9 cellular contexts compared by ENCODE assay signal in genomic region chr3:8987673-8988655, GRCh38.
DNase-seq lines count a peak whose midpoint lies in the region; ATAC-seq, FAIRE-seq and TF ChIP-seq lines count a peak whose summit lies in the region.
"Had no signal": no experiment of that assay in that cellular context is flagged by ENCODE, and none has a peak within 500 bp of the region (broad histone marks: within the 10 kb centered on the region; RNA-seq: fewer than 3 reads in every experiment).

No MANE protein-coding gene starts in this region.

- no peak for TF ChIP-seq POLR2A in H54 (IDR thresholded peaks at IDR 0.05; ENCODE audit: low read depth, low read length)

- peaks cover 9% of the 10 kb centered on the region for H3K27me3 Mint-ChIP-seq in central memory CD8-positive, alpha-beta T cell

- H3K36me3 Mint-ChIP-seq in central memory CD8-positive, alpha-beta T cell (ENCODE audit: insufficient read depth) = peaks cover 1% of the 10 kb centered on the region

- FAIRE-seq in H54 (lab: Jason Lieb, UNC) = no peak
- FAIRE-seq: endometrium had no signal

- H3K9me3 Mint-ChIP-seq in central memory CD8-positive, alpha-beta T cell = no peaks in the 10 kb centered on the region

- H3K4me3 ChIP-seq in WI38 (ENCODE audit: low read depth, low read length) = no peak overlapping the region

- H3K4me3 Mint-ChIP-seq in central memory CD8-positive, alpha-beta T cell = no peak overlapping the region

- DNase-seq in GM10266 (ENCODE audit: extremely low spot score) = peak; percentile 91
- peak; percentile 90 for DNase-seq in H54 (ENCODE audit: insufficient read length, low spot score)
- DNase-seq in MV-4-11 (lab: John Stamatoyannopoulos, UW) = peak; percentile 57
- peak; percentile 31 to 36 for DNase-seq in central memory CD8-positive, alpha-beta T cell (ENCODE audit: low spot score in 2 of 2)
- DNase-seq in kidney glomerular epithelial cell (lab: John Stamatoyannopoulos, UW) = peak; percentile 46
- DNase-seq in stimulated activated CD4-positive, alpha-beta T cell treated with anti-CD3 and anti-CD28 coated beads, Interleukin-2, amount 100 ng/mL, for 4 hours (ENCODE audit: low read depth) = peak; percentile 18

- H3K4me1 Mint-ChIP-seq in central memory CD8-positive, alpha-beta T cell = no peaks in the 10 kb centered on the region

- ATAC-seq in central memory CD8-positive, alpha-beta T cell (replicated peaks; ENCODE audit: extremely low read depth, poor library complexity, severe bottlenecking) = no peak
- ATAC-seq in HG03196 (IDR thresholded peaks at IDR 0.05; ENCODE audit: unreplicated experiment) = no peak

- no peak overlapping the region for H3K27ac Mint-ChIP-seq in central memory CD8-positive, alpha-beta T cell (ENCODE audit: low read depth)

- TF ChIP-seq CTCF in GM10266 (IDR thresholded peaks at IDR 0.05; ENCODE audit: control insufficient read depth, insufficient read depth, low read depth, missing control alignments) = peak; percentile 76
- TF ChIP-seq CTCF in WI38 (IDR thresholded peaks at IDR 0.05; ENCODE audit: low read depth, low read length) = peak; percentile 52

Comparison
In these comparisons a context has a peak if more than half of its experiments do, and no peak if none do; other contexts are left out.
1. DNase-seq: peak in every context shown above with its lines; median percentile 91 in GM10266; 90 in H54; 57 in MV-4-11; 46 in kidney glomerular epithelial cell; 34 in central memory CD8-positive, alpha-beta T cell; 18 in stimulated activated CD4-positive, alpha-beta T cell treated with anti-CD3 and anti-CD28 coated beads, Interleukin-2, amount 100 ng/mL, for 4 hours.